8 cellular contexts compared by ENCODE assay signal in the genomic region with DNA sequence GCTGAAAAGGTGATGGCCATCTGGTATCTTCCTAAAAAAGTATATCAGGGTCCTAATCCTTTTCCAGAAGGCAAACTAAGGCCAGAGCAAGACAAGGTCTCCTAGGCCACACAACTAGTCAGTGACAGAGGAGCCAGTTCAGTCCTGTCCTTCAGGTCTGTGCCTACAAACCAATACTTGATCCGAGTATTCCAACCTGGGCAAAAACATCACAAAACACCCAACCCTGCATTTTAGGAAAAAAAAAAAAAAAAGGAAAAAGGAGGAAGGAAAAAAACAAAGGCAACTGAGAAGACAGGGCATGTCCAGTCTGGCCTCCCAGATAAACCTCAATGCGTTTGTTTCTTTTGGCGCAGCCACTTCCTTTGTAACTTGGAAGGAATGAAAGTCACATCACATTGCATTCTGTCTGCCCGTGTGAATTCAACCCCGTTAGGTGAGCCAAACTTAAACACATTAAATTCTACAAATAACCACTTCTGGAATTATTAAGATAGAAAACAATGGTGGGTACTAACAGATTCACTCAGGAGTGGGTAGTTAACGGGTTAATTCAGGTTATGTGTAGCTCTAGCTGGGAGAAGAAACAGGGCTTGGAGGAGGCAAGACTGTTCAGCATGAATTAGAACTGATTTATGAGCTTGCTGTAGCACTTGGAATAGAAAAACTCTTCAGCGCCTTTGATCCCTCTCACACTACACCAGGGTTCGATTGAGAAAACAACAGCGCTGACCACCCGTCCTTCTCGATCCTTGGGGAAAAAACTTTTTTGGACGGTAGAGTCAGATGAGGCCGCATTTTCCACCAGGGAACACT. TPM values are rescaled to one million over a fixed set of nuclear protein-coding genes. Genes with fewer than 3 reads are reported as not detected.
DNase-seq lines count a peak whose midpoint lies in the region; ATAC-seq, FAIRE-seq and TF ChIP-seq lines count a peak whose summit lies in the region.

No MANE protein-coding gene starts in this region.

- H3K36me3 ChIP-seq in transverse colon: no peaks in the 10 kb centered on the region

- intact Hi-C loops in transverse colon (cut with DNase I; ENCODE audit: low total_unique reads): no loop called here

- ATAC-seq in GM21723 (IDR thresholded peaks at IDR 0.05; ENCODE audit: unreplicated experiment): peak; percentile 7

- H3K4me1 Mint-ChIP-seq in chondrocyte (ENCODE audit: low read depth): peaks cover 19% of the 10 kb centered on the region

- no peak for TF ChIP-seq EP300 in transverse colon (IDR thresholded peaks at IDR 0.05; ENCODE audit: low read depth)

- H3K27ac ChIP-seq in transverse colon: peak overlapping the region; percentile 62 to 84 (median 80)

- H3K4me3 ChIP-seq in transverse colon: peak overlapping the region; percentile 37 to 75 (median 56)

- no peaks in the 10 kb centered on the region for H3K36me3 Mint-ChIP-seq in chondrocyte (ENCODE audit: low read depth)

- no peak for FAIRE-seq in GM12892 (lab: Jason Lieb, UNC)

- H3K4me3 Mint-ChIP-seq in chondrocyte (ENCODE audit: unreplicated experiment): peak overlapping the region; percentile 79

- TF ChIP-seq POLR2A in transverse colon (IDR thresholded peaks at IDR 0.05): no peak
- TF ChIP-seq POLR2A in GM12892 (IDR thresholded peaks at IDR 0.05; ENCODE audit: low read depth, low read length): no peak

- no peaks in the 10 kb centered on the region for H3K9me3 Mint-ChIP-seq in chondrocyte (ENCODE audit: low read depth)

- no peaks in the 10 kb centered on the region for H3K27me3 ChIP-seq in transverse colon

- H3K27me3 Mint-ChIP-seq in chondrocyte (ENCODE audit: low read depth): no peaks in the 10 kb centered on the region

- H3K27ac Mint-ChIP-seq in chondrocyte (ENCODE audit: unreplicated experiment): peak overlapping the region; percentile 90

- 4 to 18% methylated on average over 4 to 13 of the region's 13 CpGs for WGBS in transverse colon (ENCODE audit: low coverage in 1 of 2), 2 donors

- DNase-seq in DMS153 treated with DMSO at 0.1 percent for 48 hours (lab: John Stamatoyannopoulos, UW; ENCODE audit: unreplicated experiment) (peak; percentile 38), NCI-H345 treated with DMSO at 0.1 percent for 48 hours (lab: John Stamatoyannopoulos, UW; ENCODE audit: unreplicated experiment) (peak; percentile 17), chondrocyte (ENCODE audit: low spot score) (no peak), medulla oblongata (ENCODE audit: extremely low spot score) (peak; percentile 28), transverse colon (no peak), G401 (ENCODE audit: low spot score) (no peak), GM12892 (ENCODE audit: insufficient read length) (no peak)

- TF ChIP-seq CTCF in chondrocyte (IDR thresholded peaks at IDR 0.05) (no peak), transverse colon (IDR thresholded peaks at IDR 0.05) (no peak)

- in situ Hi-C loops in transverse colon (cut with MboI; ENCODE audit: low pct_ligation_motif_present in 1 of 4, low pct_unique_long_range_greater_than_20kb in 1 of 4, low sequenced_read_pairs in 3 of 4): no loop called here
- in situ Hi-C loops in G401 (cut with HindIII; ENCODE audit: low sequenced_read_pairs): no loop called here

- peaks cover 0 to 10% (median 10%) of the 10 kb centered on the region in 4 donors for H3K4me1 ChIP-seq in transverse colon

- no peaks in the 10 kb centered on the region for H3K9me3 ChIP-seq in transverse colon

RNA-seq across cellular contexts. Expression of gene HNRNPA1L2, which starts 43.0 kb away (rescaled TPM):
- total RNA-seq in chondrocyte (7.3 to 10.9 TPM (median 7.4 TPM) in 3 replicates), transverse colon (1 to 10 TPM in 2 of 4 donors, not detected in 2; 1.5 to 3.3 TPM)
- 1.7 and 2.3 TPM in 2 replicates for total RNA-seq in G401 (2014; rRNA removed; shearing (Covaris generic))
- polyA plus RNA-seq in GM12892 (2012; ENCODE audit: missing spikeins): 13.9 TPM

RNA-seq across cellular contexts. Expression of gene SUGT1, which starts 53.4 kb away (rescaled TPM):
- total RNA-seq in chondrocyte (46.6 to 57.5 TPM (median 50.5 TPM) in 3 replicates), transverse colon (10 to 100 TPM; 18.7 to 38.9 (median 25.3) TPM)
- total RNA-seq in G401 (2014; rRNA removed; shearing (Covaris generic)): 18.2 and 31.3 TPM in 2 replicates
- polyA plus RNA-seq in GM12892 (2012; ENCODE audit: missing spikeins): 65.7 TPM

Comparison
In these comparisons a context has a peak if more than half of its experiments do, and no peak if none do; other contexts are left out.
1. DNase-seq: peak in DMS153 treated with DMSO at 0.1 percent for 48 hours (single experiment), NCI-H345 treated with DMSO at 0.1 percent for 48 hours (single experiment) and medulla oblongata (single experiment); none in chondrocyte (single experiment), transverse colon (single experiment), G401 (single experiment) and GM12892 (single experiment).